10 cellular contexts compared by ENCODE assay signal in genomic region chr4:17717301-17717700, GRCh38.
"Had no signal": no experiment of that assay in that cellular context is flagged by ENCODE, and none has a peak within 500 bp of the region (broad histone marks: within the 10 kb centered on the region; RNA-seq: fewer than 3 reads in every experiment).

No MANE protein-coding gene starts in this region.

- H3K4me3 Mint-ChIP-seq: central memory CD8-positive, alpha-beta T cell; memory B cell; nephron had no signal

- ATAC-seq: body of pancreas, left lobe of liver, pancreas had no signal

- H3K9me3 Mint-ChIP-seq: activated T-helper 2 cell treated with anti-CD3 and anti-CD28 coated beads, Interferon-gamma antibody, Interleukin-2, Interleukin-4, amounts not matched to agents 10 μg/mL and 5 μg/mL and 100 μg/mL, durations not matched to agents 14 hours and 24 hours and 36 hours; central memory CD8-positive, alpha-beta T cell; memory B cell; nephron had no signal

- H3K36me3 Mint-ChIP-seq: memory B cell had no signal

- H3K4me1 Mint-ChIP-seq: central memory CD8-positive, alpha-beta T cell; memory B cell; nephron had no signal

- DNase-seq: activated naive CD4-positive, alpha-beta T cell treated with anti-CD3 and anti-CD28 coated beads, Interleukin-2, amount 50 U/mL, for 16 hours; adrenal gland; body of pancreas; pancreas; T-helper 2 cell had no signal

- H3K27ac Mint-ChIP-seq: activated T-helper 2 cell treated with anti-CD3 and anti-CD28 coated beads, Interferon-gamma antibody, Interleukin-2, Interleukin-4, amounts not matched to agents 10 μg/mL and 5 μg/mL and 100 μg/mL, durations not matched to agents 14 hours and 24 hours and 36 hours; memory B cell; nephron had no signal
